9 cellular contexts compared by ENCODE assay signal in genomic region chrX:122244080-122244479, GRCh38.
"Had no signal": no experiment of that assay in that cellular context is flagged by ENCODE, and none has a peak within 500 bp of the region (broad histone marks: within the 10 kb centered on the region; RNA-seq: fewer than 3 reads in every experiment).

No MANE protein-coding gene starts in this region.

- H3K4me3 ChIP-seq: GM23248, HAP-1 had no signal

- H2AFZ ChIP-seq: GM23248 had no signal

- FAIRE-seq: H54 had no signal

- H3K36me3 ChIP-seq: HAP-1 had no signal

- H3K9me3 ChIP-seq: HAP-1 had no signal

- H3K4me3 Mint-ChIP-seq: H9, HFFc6 had no signal

- H3K9me3 Mint-ChIP-seq: HFFc6 had no signal

- ATAC-seq: HCT116 had no signal

- H3K4me1 ChIP-seq: HAP-1 had no signal

- H3K9ac ChIP-seq: GM23248 had no signal

- H3K27ac ChIP-seq: GM23248 had no signal

- H3K27ac Mint-ChIP-seq: HFFc6 had no signal

- DNase-seq: GM23248, GOT3, H7, H9, HCEC 1CT, HFFc6 had no signal
